In genomic region chr3:38117163-38117716, GRCh38 we compare ENCODE assay signal across 10 cellular contexts. TPM values are rescaled to one million over a fixed set of nuclear protein-coding genes. Genes with fewer than 3 reads are reported as not detected.
DNase-seq lines count a peak whose midpoint lies in the region; ATAC-seq, FAIRE-seq and TF ChIP-seq lines count a peak whose summit lies in the region.
"Had no signal": no experiment of that assay in that cellular context is flagged by ENCODE, and none has a peak within 500 bp of the region (broad histone marks: within the 10 kb centered on the region; RNA-seq: fewer than 3 reads in every experiment).

No MANE protein-coding gene starts in this region.

- CTCF ChIA-PET in A549 (lab: Yijun Ruan, JAX) = interaction anchor here (0.6 to 3.2 kb wide), 27 partner anchors 9 to 363 kb away, joined by 3 to 17 read pairs (median 3); partner anchors contain the start of genes ACAA1 and XYLB

- WGBS in A549 (ENCODE audit: missing lambda C conversion rate) = 81% methylated on average over 10 of the region's 10 CpGs

- H3K4me3 ChIP-seq in A549 (no peak overlapping the region), LNCaP clone FGC (ENCODE audit: low read depth, low read length) (no peak overlapping the region), mucosa of descending colon (no peak overlapping the region)

- DNase-seq in A549 (ENCODE audit: low read depth in 1 of 2, low spot score in 1 of 2) (no peak), LNCaP clone FGC (ENCODE audit: low read depth) (no peak), mucosa of descending colon (peak in 2 of 3 donors; percentile 50), urothelium cell line (ENCODE audit: low spot score) (no peak), NCI-H2029 treated with DMSO at 0.1 percent for 48 hours (lab: John Stamatoyannopoulos, UW) (no peak), iPS-NIHi7 (ENCODE audit: extremely low spot score) (no peak)
- DNase-seq: DMS79 treated with DMSO at 0.1 percent for 48 hours, GOT3 had no signal

- H3K4me1 ChIP-seq in A549 (no peaks in the 10 kb centered on the region), mucosa of descending colon (ENCODE audit: low read depth) (no peaks in the 10 kb centered on the region)

- TF ChIP-seq RAD21 in A549 (conservative IDR thresholded peaks at IDR 0.05 in 1 of 2, IDR thresholded peaks at IDR 0.05 in 1 of 2) = no peak

- POLR2A ChIA-PET in A549 (lab: Yijun Ruan, JAX) = interaction anchor here (2.6 kb wide), 1 partner anchor 20 kb away, joined by 12 read pairs; the partner anchor contains the start of gene ACAA1

- intact Hi-C loops in mucosa of descending colon (cut with DNase I, micrococcal nuclease) = no loop called here

- no peaks in the 10 kb centered on the region for H3K36me3 ChIP-seq in mucosa of descending colon (ENCODE audit: low read depth)

- ATAC-seq in A549 = peak; percentile 42 to 45; a peak in 5 of 6 replicates
- ATAC-seq in esophagus mucosa = peak; percentile 52
- ATAC-seq in mucosa of descending colon = peak; percentile 50
- ATAC-seq in HG02571 (IDR thresholded peaks at IDR 0.05; ENCODE audit: unreplicated experiment) = no peak

- H3K27ac ChIP-seq in A549 = no peak overlapping the region

- TF ChIP-seq POLR2A in A549 (IDR thresholded peaks at IDR 0.05; ENCODE audit: low read length) = no peak

- no peak for TF ChIP-seq EP300 in A549 (IDR thresholded peaks at IDR 0.05)

- TF ChIP-seq CTCF in A549 (IDR thresholded peaks at IDR 0.05) = no peak
- peak; percentile 37 for TF ChIP-seq CTCF in LNCaP clone FGC (IDR thresholded peaks at IDR 0.05; ENCODE audit: control insufficient read depth, extremely low read depth, insufficient read depth)
- TF ChIP-seq CTCF in mucosa of descending colon (IDR thresholded peaks at IDR 0.05) = no peak

- no peak overlapping the region for H3K4me2 ChIP-seq in A549

- no peak for FAIRE-seq in A549 (lab: Jason Lieb, UNC)
- no peak for FAIRE-seq in urothelium cell line (lab: Jason Lieb, UNC)

- H3K9me3 ChIP-seq in A549 (no peaks in the 10 kb centered on the region), mucosa of descending colon (no peaks in the 10 kb centered on the region)

TF ChIP-seq in A549, 52 proteins besides CTCF, POLR2A, EP300 and RAD21:
- TF ChIP-seq HOXB13 (CRISPR knock-in tag; IDR thresholded peaks at IDR 0.05; ENCODE audit: low read depth) (no peak), CBX8 (IDR thresholded peaks at IDR 0.05) (no peak), MAZ (IDR thresholded peaks at IDR 0.05; ENCODE audit: borderline replicate concordance, low read depth, low read length) (no peak), JUNB (IDR thresholded peaks at IDR 0.05) (no peak), JUN (IDR thresholded peaks at IDR 0.05) (no peak), FOSL2 (IDR thresholded peaks at IDR 0.05) (no peak), FOSL2 (CRISPR knock-in tag; IDR thresholded peaks at IDR 0.05) (no peak), MYC (IDR thresholded peaks at IDR 0.05; ENCODE audit: borderline replicate concordance, low read length) (no peak), EHMT2 (IDR thresholded peaks at IDR 0.05; ENCODE audit: low read depth) (no peak), FOSB (CRISPR knock-in tag; IDR thresholded peaks at IDR 0.05) (no peak), TFCP2L1 (CRISPR knock-in tag; IDR thresholded peaks at IDR 0.05) (no peak)

RNA-seq across cellular contexts. Expression of gene ACAA1, which starts 19.7 kb away (rescaled TPM):
- polyA plus RNA-seq in A549 (2011; rRNA removed) (34.8 and 36.8 TPM in 2 replicates), A549 (2017; fragmentation: RNase III; extraction: RNeasy Plus Mini Kit Qiagen cat#74134 plus additional on column Dnase treatment) (52.3 to 54.9 TPM (median 53.2 TPM) in 3 replicates)
- 62.4 and 68.2 TPM in 2 replicates for polyA plus RNA-seq in A549 (2012; cell fraction: cytosol; rRNA removed)
- 96.5 and 116 TPM in 2 replicates for polyA plus RNA-seq in A549 (2012; cell fraction: nucleus; rRNA removed)
- polyA minus RNA-seq in A549 (2011; rRNA and poly(A)+ RNA removed) = 43.0 and 44.9 TPM in 2 replicates
- total RNA-seq in esophagus mucosa (72.7 TPM), mucosa of descending colon (100 to 1,000 TPM; 102 to 201 (median 138) TPM)

RNA-seq across cellular contexts. Expression of gene MYD88, which starts 21.2 kb away (rescaled TPM):
- polyA plus RNA-seq in A549 (2011; rRNA removed) (16.8 and 34.1 TPM in 2 replicates), A549 (2017; fragmentation: RNase III; extraction: RNeasy Plus Mini Kit Qiagen cat#74134 plus additional on column Dnase treatment) (20.8 to 24.7 TPM (median 22.3 TPM) in 3 replicates)
- polyA plus RNA-seq in A549 (2012; cell fraction: cytosol; rRNA removed) = 17.7 and 20.8 TPM in 2 replicates
- 18.3 and 27.6 TPM in 2 replicates for polyA plus RNA-seq in A549 (2012; cell fraction: nucleus; rRNA removed)
- polyA minus RNA-seq in A549 (2011; rRNA and poly(A)+ RNA removed) = 31.4 and 49.5 TPM in 2 replicates
- total RNA-seq in esophagus mucosa (41.5 TPM), mucosa of descending colon (10 to 100 TPM; 39.5 to 81.7 (median 72.4) TPM)

RNA-seq across cellular contexts. Expression of gene OXSR1, which starts 48.1 kb away (rescaled TPM):
- 40.1 and 44.0 TPM in 2 replicates for polyA plus RNA-seq in A549 (2011; rRNA removed)
- 12.9 and 16.7 TPM in 2 replicates for polyA plus RNA-seq in A549 (2012; cell fraction: cytosol; rRNA removed)
- polyA plus RNA-seq in A549 (2012; cell fraction: nucleus; rRNA removed) = 9.8 and 13.5 TPM in 2 replicates
- 28.0 to 30.2 TPM (median 28.8 TPM) in 3 replicates for polyA plus RNA-seq in A549 (2017; fragmentation: RNase III; extraction: RNeasy Plus Mini Kit Qiagen cat#74134 plus additional on column Dnase treatment)
- 27.1 and 27.9 TPM in 2 replicates for polyA minus RNA-seq in A549 (2011; rRNA and poly(A)+ RNA removed)
- total RNA-seq in esophagus mucosa = 39.6 TPM
- 10 to 100 TPM; 40.2 to 44.0 (median 41.9) TPM for total RNA-seq in mucosa of descending colon

Comparison
In these comparisons a context has a peak if more than half of its experiments do, and no peak if none do; other contexts are left out.
1. DNase-seq: peak in mucosa of descending colon (2 of 3); none in A549 (0 of 2), LNCaP clone FGC (single experiment), urothelium cell line (single experiment), NCI-H2029 treated with DMSO at 0.1 percent for 48 hours (single experiment) and iPS-NIHi7 (single experiment).